Comparison of ENCODE assay signal across 21 cellular contexts in genomic region chr7:45581271-45581780, GRCh38. TPM values are rescaled to one million over a fixed set of nuclear protein-coding genes. Genes with fewer than 3 reads are reported as not detected.
"Had no signal": no experiment of that assay in that cellular context is flagged by ENCODE, and none has a peak within 500 bp of the region (broad histone marks: within the 10 kb centered on the region; RNA-seq: fewer than 3 reads in every experiment).

No MANE protein-coding gene starts in this region.

- H3K27ac ChIP-seq: colonic mucosa, gastroesophageal sphincter, left lung, lower lobe of right lung, neural progenitor cell, upper lobe of left lung had no signal

- H3K9me3 ChIP-seq: colonic mucosa, gastroesophageal sphincter, left lung, lower lobe of right lung, upper lobe of left lung had no signal

- DNase-seq: activated B cell treated with CpG ODN at 0.5 μM for 24 hours; activated CD4-positive, alpha-beta T cell treated with anti-CD3 and anti-CD28 coated beads, Interleukin-2, amount 50 U/mL, for 1 hour; activated naive CD8-positive, alpha-beta T cell treated with anti-CD3 and anti-CD28 coated beads, Interleukin-2, amount 50 U/mL, for 24 hours; colonic mucosa; effector memory CD4-positive, alpha-beta T cell; hippocampal formation; kidney glomerular epithelial cell; left lung; lower lobe of right lung; mesenchymal stem cell; natural killer cell; right cardiac atrium; stimulated activated CD4-positive, alpha-beta T cell treated with anti-CD3 and anti-CD28 coated beads, Interleukin-12 subunit alpha, Interleukin-12 subunit beta, amount 100 ng/mL, for 4 hours; stimulated activated CD4-positive, alpha-beta T cell treated with anti-CD3 and anti-CD28 coated beads, Interleukin-4, amount 100 ng/mL, for 1 hour; stimulated activated naive CD8-positive, alpha-beta T cell treated with anti-CD3 and anti-CD28 coated beads, Interleukin-15, Interleukin-2, amounts not matched to agents 100 U/mL and 50 U/mL, for 24 hours; T-helper 1 cell had no signal

- H3K36me3 ChIP-seq: colonic mucosa, gastroesophageal sphincter, left lung, lower lobe of right lung, neural progenitor cell, upper lobe of left lung had no signal

- H3K27ac Mint-ChIP-seq: activated B cell treated with CpG ODN at 0.5 μM for 24 hours; activated naive CD4-positive, alpha-beta T cell treated with anti-CD3 and anti-CD28 coated beads, Interleukin-2, amount 50 U/mL, for 24 hours; activated naive CD8-positive, alpha-beta T cell treated with anti-CD3 and anti-CD28 coated beads, Interleukin-2, amount 50 U/mL, for 24 hours; natural killer cell; neural progenitor cell; T-helper 2 cell treated with Interferon-gamma antibody and Interleukin-4, amounts not matched to agents 5 μg/mL and 100 μg/mL, for 36 hours had no signal

- H3K4me3 ChIP-seq: colonic mucosa, gastroesophageal sphincter, left lung, lower lobe of right lung, neural progenitor cell, upper lobe of left lung had no signal

- H3K9me3 Mint-ChIP-seq: activated B cell treated with CpG ODN at 0.5 μM for 24 hours; activated naive CD4-positive, alpha-beta T cell treated with anti-CD3 and anti-CD28 coated beads, Interleukin-2, amount 50 U/mL, for 24 hours; activated naive CD8-positive, alpha-beta T cell treated with anti-CD3 and anti-CD28 coated beads, Interleukin-2, amount 50 U/mL, for 24 hours; natural killer cell; neural progenitor cell; T-helper 2 cell treated with Interferon-gamma antibody and Interleukin-4, amounts not matched to agents 5 μg/mL and 100 μg/mL, for 36 hours had no signal

- H3K4me1 Mint-ChIP-seq: activated B cell treated with CpG ODN at 0.5 μM for 24 hours; activated naive CD4-positive, alpha-beta T cell treated with anti-CD3 and anti-CD28 coated beads, Interleukin-2, amount 50 U/mL, for 24 hours; activated naive CD8-positive, alpha-beta T cell treated with anti-CD3 and anti-CD28 coated beads, Interleukin-2, amount 50 U/mL, for 24 hours; natural killer cell had no signal

- H3K36me3 Mint-ChIP-seq: activated naive CD4-positive, alpha-beta T cell treated with anti-CD3 and anti-CD28 coated beads, Interleukin-2, amount 50 U/mL, for 24 hours; natural killer cell; neural progenitor cell had no signal

- H3K4me3 Mint-ChIP-seq: activated B cell treated with CpG ODN at 0.5 μM for 24 hours; activated naive CD4-positive, alpha-beta T cell treated with anti-CD3 and anti-CD28 coated beads, Interleukin-2, amount 50 U/mL, for 24 hours; activated naive CD8-positive, alpha-beta T cell treated with anti-CD3 and anti-CD28 coated beads, Interleukin-2, amount 50 U/mL, for 24 hours; natural killer cell; neural progenitor cell; T-helper 2 cell treated with Interferon-gamma antibody and Interleukin-4, amounts not matched to agents 5 μg/mL and 100 μg/mL, for 36 hours had no signal

- H3K4me1 ChIP-seq: colonic mucosa, gastroesophageal sphincter, left lung, lower lobe of right lung, upper lobe of left lung had no signal

RNA-seq across cellular contexts. Expression of gene ADCY1, which starts 7.2 kb away (rescaled TPM):
- total RNA-seq: activated B cell treated with CpG ODN at 0.5 μM for 24 hours had no signal
